ENCODE assay signal across 1 cellular context in the genomic region with DNA sequence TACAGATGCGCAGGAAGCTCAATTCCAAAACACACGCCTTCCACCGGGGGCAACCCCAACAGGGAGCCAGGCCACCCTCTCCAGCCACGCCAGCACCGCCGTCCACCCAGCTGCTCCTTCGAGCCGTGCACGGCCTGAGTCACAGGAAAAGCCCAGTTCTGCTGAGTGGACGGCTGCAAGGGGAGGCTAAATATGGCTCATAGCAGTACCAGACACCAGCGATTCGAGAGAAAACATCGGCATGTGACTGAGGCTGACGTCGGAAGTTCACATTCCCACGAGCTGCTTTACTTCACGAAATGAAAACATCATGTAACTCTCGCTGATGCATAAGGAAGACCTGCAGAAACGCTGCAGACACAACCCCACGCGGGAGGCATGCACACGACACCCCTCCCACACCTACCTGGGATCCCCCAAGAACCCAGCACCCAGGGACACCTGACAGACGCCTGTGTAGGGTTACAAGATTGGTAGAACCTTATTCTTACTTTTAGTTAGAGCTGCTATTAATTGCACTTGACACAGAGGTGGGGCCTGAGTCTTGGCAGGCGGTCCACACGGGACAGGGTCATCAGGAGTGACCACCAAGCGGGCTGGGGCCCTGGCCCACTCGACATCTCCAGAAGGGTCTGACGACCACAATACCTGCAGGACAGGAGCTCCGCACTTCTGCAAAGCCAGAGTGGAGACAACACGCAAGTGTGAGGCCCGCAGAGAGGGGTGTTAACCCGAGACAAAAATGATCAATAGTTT.
TF ChIP-seq lines count a peak whose summit lies in the region.

No MANE protein-coding gene starts in this region.

TF ChIP-seq in K562, 482 proteins besides CTCF, POLR2A, EP300 and RAD21:
- TF ChIP-seq, protein P1, sequence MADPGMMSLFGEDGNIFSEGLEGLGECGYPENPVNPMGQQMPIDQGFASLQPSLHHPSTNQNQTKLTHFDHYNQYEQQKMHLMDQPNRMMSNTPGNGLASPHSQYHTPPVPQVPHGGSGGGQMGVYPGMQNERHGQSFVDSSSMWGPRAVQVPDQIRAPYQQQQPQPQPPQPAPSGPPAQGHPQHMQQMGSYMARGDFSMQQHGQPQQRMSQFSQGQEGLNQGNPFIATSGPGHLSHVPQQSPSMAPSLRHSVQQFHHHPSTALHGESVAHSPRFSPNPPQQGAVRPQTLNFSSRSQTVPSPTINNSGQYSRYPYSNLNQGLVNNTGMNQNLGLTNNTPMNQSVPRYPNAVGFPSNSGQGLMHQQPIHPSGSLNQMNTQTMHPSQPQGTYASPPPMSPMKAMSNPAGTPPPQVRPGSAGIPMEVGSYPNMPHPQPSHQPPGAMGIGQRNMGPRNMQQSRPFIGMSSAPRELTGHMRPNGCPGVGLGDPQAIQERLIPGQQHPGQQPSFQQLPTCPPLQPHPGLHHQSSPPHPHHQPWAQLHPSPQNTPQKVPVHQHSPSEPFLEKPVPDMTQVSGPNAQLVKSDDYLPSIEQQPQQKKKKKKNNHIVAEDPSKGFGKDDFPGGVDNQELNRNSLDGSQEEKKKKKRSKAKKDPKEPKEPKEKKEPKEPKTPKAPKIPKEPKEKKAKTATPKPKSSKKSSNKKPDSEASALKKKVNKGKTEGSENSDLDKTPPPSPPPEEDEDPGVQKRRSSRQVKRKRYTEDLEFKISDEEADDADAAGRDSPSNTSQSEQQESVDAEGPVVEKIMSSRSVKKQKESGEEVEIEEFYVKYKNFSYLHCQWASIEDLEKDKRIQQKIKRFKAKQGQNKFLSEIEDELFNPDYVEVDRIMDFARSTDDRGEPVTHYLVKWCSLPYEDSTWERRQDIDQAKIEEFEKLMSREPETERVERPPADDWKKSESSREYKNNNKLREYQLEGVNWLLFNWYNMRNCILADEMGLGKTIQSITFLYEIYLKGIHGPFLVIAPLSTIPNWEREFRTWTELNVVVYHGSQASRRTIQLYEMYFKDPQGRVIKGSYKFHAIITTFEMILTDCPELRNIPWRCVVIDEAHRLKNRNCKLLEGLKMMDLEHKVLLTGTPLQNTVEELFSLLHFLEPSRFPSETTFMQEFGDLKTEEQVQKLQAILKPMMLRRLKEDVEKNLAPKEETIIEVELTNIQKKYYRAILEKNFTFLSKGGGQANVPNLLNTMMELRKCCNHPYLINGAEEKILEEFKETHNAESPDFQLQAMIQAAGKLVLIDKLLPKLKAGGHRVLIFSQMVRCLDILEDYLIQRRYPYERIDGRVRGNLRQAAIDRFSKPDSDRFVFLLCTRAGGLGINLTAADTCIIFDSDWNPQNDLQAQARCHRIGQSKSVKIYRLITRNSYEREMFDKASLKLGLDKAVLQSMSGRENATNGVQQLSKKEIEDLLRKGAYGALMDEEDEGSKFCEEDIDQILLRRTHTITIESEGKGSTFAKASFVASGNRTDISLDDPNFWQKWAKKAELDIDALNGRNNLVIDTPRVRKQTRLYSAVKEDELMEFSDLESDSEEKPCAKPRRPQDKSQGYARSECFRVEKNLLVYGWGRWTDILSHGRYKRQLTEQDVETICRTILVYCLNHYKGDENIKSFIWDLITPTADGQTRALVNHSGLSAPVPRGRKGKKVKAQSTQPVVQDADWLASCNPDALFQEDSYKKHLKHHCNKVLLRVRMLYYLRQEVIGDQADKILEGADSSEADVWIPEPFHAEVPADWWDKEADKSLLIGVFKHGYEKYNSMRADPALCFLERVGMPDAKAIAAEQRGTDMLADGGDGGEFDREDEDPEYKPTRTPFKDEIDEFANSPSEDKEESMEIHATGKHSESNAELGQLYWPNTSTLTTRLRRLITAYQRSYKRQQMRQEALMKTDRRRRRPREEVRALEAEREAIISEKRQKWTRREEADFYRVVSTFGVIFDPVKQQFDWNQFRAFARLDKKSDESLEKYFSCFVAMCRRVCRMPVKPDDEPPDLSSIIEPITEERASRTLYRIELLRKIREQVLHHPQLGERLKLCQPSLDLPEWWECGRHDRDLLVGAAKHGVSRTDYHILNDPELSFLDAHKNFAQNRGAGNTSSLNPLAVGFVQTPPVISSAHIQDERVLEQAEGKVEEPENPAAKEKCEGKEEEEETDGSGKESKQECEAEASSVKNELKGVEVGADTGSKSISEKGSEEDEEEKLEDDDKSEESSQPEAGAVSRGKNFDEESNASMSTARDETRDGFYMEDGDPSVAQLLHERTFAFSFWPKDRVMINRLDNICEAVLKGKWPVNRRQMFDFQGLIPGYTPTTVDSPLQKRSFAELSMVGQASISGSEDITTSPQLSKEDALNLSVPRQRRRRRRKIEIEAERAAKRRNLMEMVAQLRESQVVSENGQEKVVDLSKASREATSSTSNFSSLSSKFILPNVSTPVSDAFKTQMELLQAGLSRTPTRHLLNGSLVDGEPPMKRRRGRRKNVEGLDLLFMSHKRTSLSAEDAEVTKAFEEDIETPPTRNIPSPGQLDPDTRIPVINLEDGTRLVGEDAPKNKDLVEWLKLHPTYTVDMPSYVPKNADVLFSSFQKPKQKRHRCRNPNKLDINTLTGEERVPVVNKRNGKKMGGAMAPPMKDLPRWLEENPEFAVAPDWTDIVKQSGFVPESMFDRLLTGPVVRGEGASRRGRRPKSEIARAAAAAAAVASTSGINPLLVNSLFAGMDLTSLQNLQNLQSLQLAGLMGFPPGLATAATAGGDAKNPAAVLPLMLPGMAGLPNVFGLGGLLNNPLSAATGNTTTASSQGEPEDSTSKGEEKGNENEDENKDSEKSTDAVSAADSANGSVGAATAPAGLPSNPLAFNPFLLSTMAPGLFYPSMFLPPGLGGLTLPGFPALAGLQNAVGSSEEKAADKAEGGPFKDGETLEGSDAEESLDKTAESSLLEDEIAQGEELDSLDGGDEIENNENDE (IDR thresholded peaks at IDR 0.05; ENCODE audit: low read depth, low read length), result no peak
- TF ChIP-seq RBM22 (IDR thresholded peaks at IDR 0.05; ENCODE audit: low read depth, low read length, poor library complexity, severe bottlenecking) (peak; percentile 61), ZNF408 (CRISPR knock-in tag; IDR thresholded peaks at IDR 0.05; ENCODE audit: low read depth) (no peak), POLR2G (IDR thresholded peaks at IDR 0.05; ENCODE audit: low read depth, low read length) (peak; percentile 47; the same call in 1 of the 2 replicates)
- TF ChIP-seq, protein P2, sequence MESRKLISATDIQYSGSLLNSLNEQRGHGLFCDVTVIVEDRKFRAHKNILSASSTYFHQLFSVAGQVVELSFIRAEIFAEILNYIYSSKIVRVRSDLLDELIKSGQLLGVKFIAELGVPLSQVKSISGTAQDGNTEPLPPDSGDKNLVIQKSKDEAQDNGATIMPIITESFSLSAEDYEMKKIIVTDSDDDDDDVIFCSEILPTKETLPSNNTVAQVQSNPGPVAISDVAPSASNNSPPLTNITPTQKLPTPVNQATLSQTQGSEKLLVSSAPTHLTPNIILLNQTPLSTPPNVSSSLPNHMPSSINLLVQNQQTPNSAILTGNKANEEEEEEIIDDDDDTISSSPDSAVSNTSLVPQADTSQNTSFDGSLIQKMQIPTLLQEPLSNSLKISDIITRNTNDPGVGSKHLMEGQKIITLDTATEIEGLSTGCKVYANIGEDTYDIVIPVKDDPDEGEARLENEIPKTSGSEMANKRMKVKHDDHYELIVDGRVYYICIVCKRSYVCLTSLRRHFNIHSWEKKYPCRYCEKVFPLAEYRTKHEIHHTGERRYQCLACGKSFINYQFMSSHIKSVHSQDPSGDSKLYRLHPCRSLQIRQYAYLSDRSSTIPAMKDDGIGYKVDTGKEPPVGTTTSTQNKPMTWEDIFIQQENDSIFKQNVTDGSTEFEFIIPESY (CRISPR knock-in tag; IDR thresholded peaks at IDR 0.05), result peak; percentile 72; the same call in 1 of the 2 replicates
